Comparison of ENCODE assay signal across 17 cellular contexts in the genomic region with DNA sequence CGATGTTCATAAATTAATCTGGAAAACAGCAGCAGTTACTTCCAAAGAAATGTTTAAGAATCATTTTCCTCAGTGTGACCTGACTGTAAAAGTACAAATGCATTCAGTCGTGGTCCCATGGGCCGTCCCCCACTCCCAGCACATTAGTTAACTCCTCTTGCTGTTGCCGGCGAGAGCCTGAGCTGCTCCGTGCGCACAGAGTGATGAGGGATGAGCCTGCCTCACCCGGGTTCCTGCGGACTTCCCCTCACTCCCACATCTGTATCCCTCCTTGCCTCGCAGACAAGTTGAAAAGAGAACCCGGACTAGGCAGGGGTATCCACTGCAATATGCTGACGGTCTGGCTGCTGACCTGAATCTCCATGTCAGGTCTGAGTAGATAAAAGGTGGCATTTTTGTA.
"Had no signal": no experiment of that assay in that cellular context is flagged by ENCODE, and none has a peak within 500 bp of the region (broad histone marks: within the 10 kb centered on the region; RNA-seq: fewer than 3 reads in every experiment).

No MANE protein-coding gene starts in this region.

- H3K4me3 ChIP-seq: body of pancreas, lung, skin epidermis had no signal

- H3K27ac ChIP-seq: body of pancreas, epithelial cell of prostate, neutrophil, skin epidermis had no signal

- H3K4me1 ChIP-seq: body of pancreas had no signal

- ATAC-seq: body of pancreas; stimulated activated naive CD8-positive, alpha-beta T cell treated with anti-CD3 and anti-CD28 coated beads, Interleukin-15, Interleukin-2, amounts not matched to agents 100 U/mL and 50 U/mL, for 24 hours had no signal

- H3K36me3 ChIP-seq: neutrophil had no signal

- DNase-seq: activated CD4-positive, alpha-beta T cell treated with anti-CD3 and anti-CD28 coated beads, Interleukin-2, amount 10 ng/mL, durations not matched to agents 7 days and 5 days; activated gamma-delta T cell treated with Interleukin-2 at 50 U/mL for 16 hours; activated naive CD8-positive, alpha-beta T cell treated with anti-CD3 and anti-CD28 coated beads for 36 hours; amygdala; body of pancreas; central memory CD4-positive, alpha-beta T cell; cortex of kidney; effector CD8-positive, alpha-beta T cell; foreskin melanocyte; head of caudate nucleus; immature natural killer cell; stimulated activated naive CD8-positive, alpha-beta T cell treated with anti-CD3 and anti-CD28 coated beads, Interleukin-15, Interleukin-2, amounts not matched to agents 100 U/mL and 50 U/mL, for 24 hours; T-helper 2 cell had no signal

- H3K27me3 ChIP-seq: body of pancreas, neutrophil had no signal

- H3K9me3 ChIP-seq: body of pancreas, neutrophil had no signal
